In the genomic region with DNA sequence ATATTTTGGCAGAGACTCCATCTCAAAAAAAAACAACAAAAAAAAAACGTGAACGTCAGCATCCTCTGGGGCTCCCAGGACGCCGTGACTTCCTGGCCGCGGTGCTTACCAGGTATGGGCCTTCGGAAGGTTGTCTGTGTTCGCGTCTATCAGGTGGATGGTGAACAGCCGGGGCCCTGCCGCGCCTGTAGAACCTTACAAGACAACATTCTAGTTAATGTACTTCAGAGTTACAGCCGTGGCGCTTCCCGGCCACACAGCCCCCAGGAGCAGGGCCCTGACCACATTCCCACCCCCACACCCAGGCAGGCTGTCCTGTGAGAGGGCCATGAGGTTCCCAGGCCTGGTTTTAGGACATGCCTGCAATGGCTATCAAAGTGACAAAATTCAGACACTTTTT, we compare ENCODE assay signal across 1 cellular context.
TF ChIP-seq lines count a peak whose summit lies in the region.

No MANE protein-coding gene starts in this region.

TF ChIP-seq in H1, 55 proteins besides CTCF, POLR2A, EP300 and RAD21:
- TF ChIP-seq CEBPB (IDR thresholded peaks at IDR 0.05; ENCODE audit: low read depth, low read length) (no peak), MAFK (IDR thresholded peaks at IDR 0.05; ENCODE audit: low read depth, low read length) (no peak), ZNF274 (IDR thresholded peaks at IDR 0.05; ENCODE audit: borderline replicate concordance, extremely low read depth, low read length) (no peak), RFX5 (IDR thresholded peaks at IDR 0.05; ENCODE audit: borderline replicate concordance, low read depth, low read length) (no peak)
TF ChIP-seq in H1: peak in this region for 0.
